In genomic region chr2:28717339-28717758, GRCh38 we compare ENCODE assay signal across 8 cellular contexts. TPM values are rescaled to one million over a fixed set of nuclear protein-coding genes. Genes with fewer than 3 reads are reported as not detected.
A peak's percentile ranks its signal among the peaks of the same experiment; 100 is the strongest.
DNase-seq lines count a peak whose midpoint lies in the region; ATAC-seq, FAIRE-seq and TF ChIP-seq lines count a peak whose summit lies in the region.

No MANE protein-coding gene starts in this region.

- no peak overlapping the region for H4K5ac ChIP-seq in mesendoderm (ENCODE audit: low read length)

- no peak overlapping the region for H3K9ac ChIP-seq in mesendoderm (ENCODE audit: low read length)

- no peaks in the 10 kb centered on the region for H3K27me3 ChIP-seq in mesendoderm (ENCODE audit: insufficient read depth, low read length, poor library complexity)

- no peak overlapping the region for H2BK5ac ChIP-seq in mesendoderm (ENCODE audit: low read length)

- no peak overlapping the region for H3K23ac ChIP-seq in mesendoderm (ENCODE audit: low read length)

- WGBS in mesendoderm (ENCODE audit: extremely low coverage, insufficient coverage, low lambda C conversion rate), result no CpG with 5 or more reads among the region's 5 CpGs

- no peak overlapping the region for H3K4me3 ChIP-seq in coronary artery
- H3K4me3 ChIP-seq in mesendoderm (ENCODE audit: low read length), result no peak overlapping the region

- H3K18ac ChIP-seq in mesendoderm (ENCODE audit: low read length), result no peak overlapping the region

- H3K4ac ChIP-seq in mesendoderm (ENCODE audit: low read depth, low read length), result no peak overlapping the region

- H3K56ac ChIP-seq in mesendoderm (ENCODE audit: low read length), result no peak overlapping the region

- no peak for FAIRE-seq in urothelium cell line (lab: Jason Lieb, UNC)

- H3K27ac ChIP-seq in C4-2B, result peak overlapping the region; percentile 6
- H3K27ac ChIP-seq in coronary artery, result peak overlapping the region; percentile 38 to 86
- no peak overlapping the region for H3K27ac ChIP-seq in mesendoderm (ENCODE audit: low read depth, low read length)

- no peaks in the 10 kb centered on the region for H3K4me1 ChIP-seq in mesendoderm (ENCODE audit: control insufficient read depth, low read depth, low read length)

- DNase-seq in NCI-H2196 treated with DMSO at 0.1 percent for 48 hours (lab: John Stamatoyannopoulos, UW; ENCODE audit: unreplicated experiment), result peak; percentile 16
- peak; percentile 87 for DNase-seq in coronary artery (ENCODE audit: low spot score)
- DNase-seq in mesendoderm, result peak; percentile 50
- peak; percentile 89 for DNase-seq in urothelium cell line (ENCODE audit: low spot score)
- no peak for DNase-seq in T-helper 9 cell
- DNase-seq in NCI-H1417 treated with DMSO at 0.1 percent for 48 hours (lab: John Stamatoyannopoulos, UW), result no peak

- no peaks in the 10 kb centered on the region for H3K79me1 ChIP-seq in mesendoderm (ENCODE audit: low read length)

- no peak for TF ChIP-seq CTCF in C4-2B (conservative IDR thresholded peaks at IDR 0.05)
- no peak for TF ChIP-seq CTCF in coronary artery (IDR thresholded peaks at IDR 0.05)

- H2AK5ac ChIP-seq in mesendoderm (ENCODE audit: low read length), result no peak overlapping the region

- ATAC-seq in GM21381 (IDR thresholded peaks at IDR 0.05; ENCODE audit: unreplicated experiment), result no peak

- no peaks in the 10 kb centered on the region for H3K36me3 ChIP-seq in mesendoderm (ENCODE audit: control insufficient read depth, insufficient read depth, low read length)

- H2BK15ac ChIP-seq in mesendoderm (replicated peaks; ENCODE audit: low read depth), result no peak overlapping the region

- H3K79me2 ChIP-seq in mesendoderm (ENCODE audit: control insufficient read depth, insufficient read depth, low read length), result no peaks in the 10 kb centered on the region

- no peak overlapping the region for H3K4me2 ChIP-seq in mesendoderm (ENCODE audit: low read length)

- H2BK120ac ChIP-seq in mesendoderm (ENCODE audit: low read depth, low read length), result no peak overlapping the region

- no peak overlapping the region for H4K8ac ChIP-seq in mesendoderm (ENCODE audit: low read depth, low read length)

RNA-seq across cellular contexts. Expression of gene PPP1CB, which starts 34.3 kb away (rescaled TPM):
- 75.3 TPM for polyA plus RNA-seq in mesendoderm (2013, experiment 1 of 2)
- polyA plus RNA-seq in mesendoderm (2013, experiment 2 of 2), result 76.4 TPM

Comparison
In these comparisons a context has a peak if more than half of its experiments do, and no peak if none do; other contexts are left out.
1. DNase-seq: peak in NCI-H2196 treated with DMSO at 0.1 percent for 48 hours (single experiment), coronary artery (single experiment), mesendoderm (single experiment) and urothelium cell line (single experiment); none in T-helper 9 cell (single experiment) and NCI-H1417 treated with DMSO at 0.1 percent for 48 hours (single experiment).